In the genomic region with DNA sequence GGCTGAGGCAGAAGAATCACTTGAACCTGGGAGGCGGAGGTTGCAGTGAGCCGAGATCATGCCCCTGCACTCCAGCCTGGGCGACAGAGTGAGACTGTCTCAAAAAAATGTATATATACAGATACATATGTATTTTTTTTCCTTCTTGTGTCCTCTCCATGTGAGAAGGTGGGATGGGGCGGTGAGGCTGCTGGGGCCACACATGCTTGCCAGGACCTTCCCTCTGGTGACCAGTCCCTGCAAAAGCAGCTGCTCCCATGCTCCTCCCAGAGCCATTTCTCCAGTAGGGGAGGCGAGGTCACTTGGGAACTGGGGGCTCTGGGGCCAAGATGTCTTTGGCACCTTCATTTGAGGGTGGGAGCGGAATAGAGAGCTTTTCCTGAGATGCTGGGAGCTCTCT, we compare ENCODE assay signal across 8 cellular contexts.
"Had no signal": no experiment of that assay in that cellular context is flagged by ENCODE, and none has a peak within 500 bp of the region (broad histone marks: within the 10 kb centered on the region; RNA-seq: fewer than 3 reads in every experiment).

No MANE protein-coding gene starts in this region.

- DNase-seq: activated CD8-positive, alpha-beta memory T cell treated with anti-CD3 and anti-CD28 coated beads for 24 hours; activated gamma-delta T cell; activated T-cell treated with anti-CD3 and anti-CD28 coated beads for 4 hours; effector CD4-positive, alpha-beta T cell; mesendoderm; stimulated activated CD4-positive, alpha-beta T cell treated with anti-CD3 and anti-CD28 coated beads, Interleukin-4, amount 100 ng/mL, for 4 hours had no signal

- ATAC-seq: activated CD4-positive, CD25-positive, alpha-beta regulatory T cell treated with anti-CD3 and anti-CD28 coated beads, Interleukin-2, amount 50 U/mL, for 24 hours; gastroesophageal sphincter had no signal
